1 cellular context compared by ENCODE assay signal in genomic region chr2:173860082-173860481, GRCh38.
TF ChIP-seq lines count a peak whose summit lies in the region.

No MANE protein-coding gene starts in this region.

TF ChIP-seq in HepG2, 621 proteins besides CTCF, POLR2A, EP300 and RAD21 (continued from another document):
- TF ChIP-seq, protein P1, sequence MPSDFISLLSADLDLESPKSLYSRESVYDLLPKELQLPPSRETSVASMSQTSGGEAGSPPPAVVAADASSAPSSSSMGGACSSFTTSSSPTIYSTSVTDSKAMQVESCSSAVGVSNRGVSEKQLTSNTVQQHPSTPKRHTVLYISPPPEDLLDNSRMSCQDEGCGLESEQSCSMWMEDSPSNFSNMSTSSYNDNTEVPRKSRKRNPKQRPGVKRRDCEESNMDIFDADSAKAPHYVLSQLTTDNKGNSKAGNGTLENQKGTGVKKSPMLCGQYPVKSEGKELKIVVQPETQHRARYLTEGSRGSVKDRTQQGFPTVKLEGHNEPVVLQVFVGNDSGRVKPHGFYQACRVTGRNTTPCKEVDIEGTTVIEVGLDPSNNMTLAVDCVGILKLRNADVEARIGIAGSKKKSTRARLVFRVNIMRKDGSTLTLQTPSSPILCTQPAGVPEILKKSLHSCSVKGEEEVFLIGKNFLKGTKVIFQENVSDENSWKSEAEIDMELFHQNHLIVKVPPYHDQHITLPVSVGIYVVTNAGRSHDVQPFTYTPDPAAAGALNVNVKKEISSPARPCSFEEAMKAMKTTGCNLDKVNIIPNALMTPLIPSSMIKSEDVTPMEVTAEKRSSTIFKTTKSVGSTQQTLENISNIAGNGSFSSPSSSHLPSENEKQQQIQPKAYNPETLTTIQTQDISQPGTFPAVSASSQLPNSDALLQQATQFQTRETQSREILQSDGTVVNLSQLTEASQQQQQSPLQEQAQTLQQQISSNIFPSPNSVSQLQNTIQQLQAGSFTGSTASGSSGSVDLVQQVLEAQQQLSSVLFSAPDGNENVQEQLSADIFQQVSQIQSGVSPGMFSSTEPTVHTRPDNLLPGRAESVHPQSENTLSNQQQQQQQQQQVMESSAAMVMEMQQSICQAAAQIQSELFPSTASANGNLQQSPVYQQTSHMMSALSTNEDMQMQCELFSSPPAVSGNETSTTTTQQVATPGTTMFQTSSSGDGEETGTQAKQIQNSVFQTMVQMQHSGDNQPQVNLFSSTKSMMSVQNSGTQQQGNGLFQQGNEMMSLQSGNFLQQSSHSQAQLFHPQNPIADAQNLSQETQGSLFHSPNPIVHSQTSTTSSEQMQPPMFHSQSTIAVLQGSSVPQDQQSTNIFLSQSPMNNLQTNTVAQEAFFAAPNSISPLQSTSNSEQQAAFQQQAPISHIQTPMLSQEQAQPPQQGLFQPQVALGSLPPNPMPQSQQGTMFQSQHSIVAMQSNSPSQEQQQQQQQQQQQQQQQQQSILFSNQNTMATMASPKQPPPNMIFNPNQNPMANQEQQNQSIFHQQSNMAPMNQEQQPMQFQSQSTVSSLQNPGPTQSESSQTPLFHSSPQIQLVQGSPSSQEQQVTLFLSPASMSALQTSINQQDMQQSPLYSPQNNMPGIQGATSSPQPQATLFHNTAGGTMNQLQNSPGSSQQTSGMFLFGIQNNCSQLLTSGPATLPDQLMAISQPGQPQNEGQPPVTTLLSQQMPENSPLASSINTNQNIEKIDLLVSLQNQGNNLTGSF (CRISPR knock-in tag; IDR thresholded peaks at IDR 0.05): no peak
